Comparison of ENCODE assay signal across 8 cellular contexts in genomic region chr1:39882152-39882551, GRCh38. TPM values are rescaled to one million over a fixed set of nuclear protein-coding genes. Genes with fewer than 3 reads are reported as not detected.
DNase-seq lines count a peak whose midpoint lies in the region; ATAC-seq and TF ChIP-seq lines count a peak whose summit lies in the region.

No MANE protein-coding gene starts in this region.

- no peak for TF ChIP-seq EP300 in esophagus muscularis mucosa (IDR thresholded peaks at IDR 0.05)

- H3K4me1 ChIP-seq in Peyer's patch = peaks cover 2 to 26% (median 7%) of the 10 kb centered on the region in 4 donors
- peaks cover 25 to 57% (median 55%) of the 10 kb centered on the region in 4 donors for H3K4me1 ChIP-seq in esophagus muscularis mucosa
- H3K4me1 ChIP-seq in psoas muscle = peaks cover 49% of the 10 kb centered on the region

- peak overlapping the region; percentile 89 for H3K4me3 ChIP-seq in GM12865 (ENCODE audit: low read depth, low read length)
- peak overlapping the region; percentile 82 to 98 (median 96) for H3K4me3 ChIP-seq in Peyer's patch
- peak overlapping the region; percentile 66 to 100 (median 96) for H3K4me3 ChIP-seq in esophagus muscularis mucosa
- H3K4me3 ChIP-seq in psoas muscle = peak overlapping the region; percentile 75

- TF ChIP-seq CTCF in GM12865 (IDR thresholded peaks at IDR 0.05; ENCODE audit: insufficient read depth, low read depth, low read length, missing control alignments) = no peak
- TF ChIP-seq CTCF in Peyer's patch (IDR thresholded peaks at IDR 0.05) = no peak
- no peak for TF ChIP-seq CTCF in esophagus muscularis mucosa (IDR thresholded peaks at IDR 0.05)
- TF ChIP-seq CTCF in psoas muscle (IDR thresholded peaks at IDR 0.05) = no peak

- H3K36me3 ChIP-seq in Peyer's patch (no peaks in the 10 kb centered on the region), esophagus muscularis mucosa (no peaks in the 10 kb centered on the region), psoas muscle (ENCODE audit: insufficient read depth in 1 of 2, low read depth in 1 of 2) (no peaks in the 10 kb centered on the region)

- DNase-seq in GM12865 (ENCODE audit: low read depth) = no peak
- no peak for DNase-seq in Peyer's patch
- DNase-seq in esophagus muscularis mucosa (ENCODE audit: extremely low spot score) = no peak
- no peak for DNase-seq in psoas muscle
- DNase-seq in foreskin melanocyte = no peak
- DNase-seq in T-helper 9 cell = no peak
- no peak for DNase-seq in stimulated activated CD4-positive, alpha-beta T cell treated with anti-CD3 and anti-CD28 coated beads, Interleukin-1b, Interleukin-23, amount 100 ng/mL, for 48 hours
- DNase-seq in NCI-H1105 treated with DMSO at 0.1 percent for 48 hours (lab: John Stamatoyannopoulos, UW) = no peak

- ATAC-seq in psoas muscle = no peak

- intact Hi-C loops in esophagus muscularis mucosa (cut with DNase I) = no loop called here
- intact Hi-C loops in psoas muscle (cut with DNase I) = no loop called here

- H3K27ac ChIP-seq in Peyer's patch (no peak overlapping the region), esophagus muscularis mucosa (replicated peaks in 1 of 4) (no peak overlapping the region), psoas muscle (peak overlapping the region; percentile 24)

- WGBS in esophagus muscularis mucosa = 56% methylated on average over 2 of the region's 2 CpGs
- 40 to 70% (median 41%) methylated on average over 2 of the region's 2 CpGs for WGBS in psoas muscle, 3 donors

- TF ChIP-seq POLR2A in Peyer's patch (IDR thresholded peaks at IDR 0.05) = no peak
- TF ChIP-seq POLR2A in esophagus muscularis mucosa (IDR thresholded peaks at IDR 0.05; ENCODE audit: low read depth) = no peak

- H3K27me3 ChIP-seq in Peyer's patch (no peaks in the 10 kb centered on the region), esophagus muscularis mucosa (no peaks in the 10 kb centered on the region), psoas muscle (ENCODE audit: insufficient read depth in 3 of 3, low read length in 2 of 3) (no peaks in the 10 kb centered on the region)

- H3K9me3 ChIP-seq in Peyer's patch (no peaks in the 10 kb centered on the region), esophagus muscularis mucosa (no peaks in the 10 kb centered on the region), psoas muscle (no peaks in the 10 kb centered on the region)

RNA-seq across cellular contexts. Expression of gene TRIT1, which starts 1.2 kb away (rescaled TPM):
- total RNA-seq in Peyer's patch (10 to 100 TPM; 13.7 to 52.0 (median 18.1) TPM), esophagus muscularis mucosa (10 to 100 TPM; 13.3 to 24.1 (median 16.5) TPM), psoas muscle (10 to 100 TPM in 2 of 4 donors, 1 to 10 TPM in 2; 6.4 to 13.7 (median 10.2) TPM)
- 10 to 100 TPM in 2 of 3 donors, 1 to 10 TPM in 1; 9.7 to 26.2 (median 13.6) TPM for polyA plus RNA-seq in psoas muscle

RNA-seq across cellular contexts. Expression of gene MYCL, which starts 19.6 kb away (rescaled TPM):
- total RNA-seq in Peyer's patch (10 to 100 TPM in 3 of 4 donors, 1 to 10 TPM in 1; 9.9 to 28.4 (median 14.0) TPM), esophagus muscularis mucosa (under 1 TPM; 0.13 to 0.92 (median 0.66) TPM), psoas muscle (1 to 10 TPM in 2 of 4 donors, under 1 TPM in 2; 0.19 to 1.7 (median 0.60) TPM)
- polyA plus RNA-seq in psoas muscle = under 1 TPM; 0.10 to 0.27 (median 0.12) TPM
